8 cellular contexts compared by ENCODE assay signal in the genomic region with DNA sequence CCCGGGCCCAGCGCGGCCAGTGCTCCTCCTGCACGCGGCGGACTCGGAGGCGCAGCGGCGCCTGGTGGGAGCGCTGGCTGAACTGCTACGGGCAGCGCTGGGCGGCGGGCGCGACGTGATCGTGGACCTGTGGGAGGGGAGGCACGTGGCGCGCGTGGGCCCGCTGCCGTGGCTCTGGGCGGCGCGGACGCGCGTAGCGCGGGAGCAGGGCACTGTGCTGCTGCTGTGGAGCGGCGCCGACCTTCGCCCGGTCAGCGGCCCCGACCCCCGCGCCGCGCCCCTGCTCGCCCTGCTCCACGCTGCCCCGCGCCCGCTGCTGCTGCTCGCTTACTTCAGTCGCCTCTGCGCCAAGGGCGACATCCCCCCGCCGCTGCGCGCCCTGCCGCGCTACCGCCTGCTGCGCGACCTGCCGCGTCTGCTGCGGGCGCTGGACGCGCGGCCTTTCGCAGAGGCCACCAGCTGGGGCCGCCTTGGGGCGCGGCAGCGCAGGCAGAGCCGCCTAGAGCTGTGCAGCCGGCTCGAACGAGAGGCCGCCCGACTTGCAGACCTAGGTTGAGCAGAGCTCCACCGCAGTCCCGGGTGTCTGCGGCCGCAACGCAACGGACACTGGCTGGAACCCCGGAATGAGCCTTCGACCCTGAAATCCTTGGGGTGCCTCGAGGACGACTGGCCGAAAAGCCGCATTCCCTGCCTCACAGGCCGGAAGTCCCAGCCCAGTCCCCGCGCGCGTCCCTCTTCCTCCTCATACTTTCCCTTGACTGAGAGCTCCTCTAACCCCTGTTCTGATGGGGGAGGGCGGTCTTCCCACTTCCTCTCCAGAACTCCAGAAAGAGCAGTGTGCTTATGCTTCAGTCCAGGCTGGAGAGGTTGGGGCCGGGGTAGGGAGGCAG. TPM values are rescaled to one million over a fixed set of nuclear protein-coding genes. Genes with fewer than 3 reads are reported as not detected.
A peak's percentile ranks its signal among the peaks of the same experiment; 100 is the strongest.
DNase-seq lines count a peak whose midpoint lies in the region; ATAC-seq, FAIRE-seq and TF ChIP-seq lines count a peak whose summit lies in the region.

No MANE protein-coding gene starts in this region.

- in situ Hi-C loops in GM13976 (cut with MboI; ENCODE audit: low sequenced_read_pairs, unreplicated experiment) = no loop called here

- H3K36me3 ChIP-seq in A673 (ENCODE audit: insufficient read depth, low read length, poor library complexity, severe bottlenecking) = no peaks in the 10 kb centered on the region

- BruUV-seq in A673 (replicated peaks; lab: Mats Ljungman, UMichigan) = no TSS peak

- H3K27me3 Mint-ChIP-seq in activated T-helper 17 cell treated with anti-CD3 and anti-CD28 coated beads, Interleukin-2, amount 50 U/mL, for 72 hours = no peaks in the 10 kb centered on the region
- no peaks in the 10 kb centered on the region for H3K27me3 Mint-ChIP-seq in neural crest cell (ENCODE audit: low read depth)

- peak overlapping the region; percentile 64 for H3K4me3 ChIP-seq in A673 (ENCODE audit: low read depth, low read length, poor library complexity, severe bottlenecking)

- peak; percentile 48 for ATAC-seq in activated T-helper 17 cell treated with anti-CD3 and anti-CD28 coated beads, Interleukin-2, amount 50 U/mL, for 72 hours (replicated peaks)
- ATAC-seq in GM18873 (IDR thresholded peaks at IDR 0.05; ENCODE audit: low FRiP score, unreplicated experiment) = no peak

- DNase-seq in A673 (ENCODE audit: low spot score) = peak; percentile 42
- DNase-seq in GM13976 (ENCODE audit: low spot score) = peak; percentile 68
- DNase-seq in NCI-H146 (lab: John Stamatoyannopoulos, UW) = peak; percentile 73
- peak; percentile 49 to 66 for DNase-seq in frontal cortex (ENCODE audit: low spot score in 2 of 2)
- DNase-seq in neural crest cell (ENCODE audit: low read depth, low spot score) = peak; percentile 58
- DNase-seq in DMS153 (lab: John Stamatoyannopoulos, UW) = no peak

- POLR2A ChIA-PET in A673 (lab: Charles Lee; ENCODE audit: low non-redundant PET) = no interaction called here

- H3K9me3 Mint-ChIP-seq in activated T-helper 17 cell treated with anti-CD3 and anti-CD28 coated beads, Interleukin-2, amount 50 U/mL, for 72 hours = no peaks in the 10 kb centered on the region
- H3K9me3 Mint-ChIP-seq in neural crest cell = no peaks in the 10 kb centered on the region

- H3K27ac Mint-ChIP-seq in activated T-helper 17 cell treated with anti-CD3 and anti-CD28 coated beads, Interleukin-2, amount 50 U/mL, for 72 hours = no peak overlapping the region
- no peak overlapping the region for H3K27ac Mint-ChIP-seq in neural crest cell (ENCODE audit: unreplicated experiment)

- H3K27me3 ChIP-seq in A673 (replicated peaks; ENCODE audit: insufficient read depth, low read depth, low read length, poor library complexity) = no peaks in the 10 kb centered on the region

- H3K4me1 ChIP-seq in A673 (ENCODE audit: insufficient read depth, low read length, poor library complexity, severe bottlenecking) = peaks cover 29% of the 10 kb centered on the region

- H3K4me3 Mint-ChIP-seq in activated T-helper 17 cell treated with anti-CD3 and anti-CD28 coated beads, Interleukin-2, amount 50 U/mL, for 72 hours = peak overlapping the region; percentile 69
- H3K4me3 Mint-ChIP-seq in neural crest cell = peak overlapping the region; percentile 84

- intact Hi-C loops in A673 (cut with micrococcal nuclease; ENCODE audit: unreplicated experiment) = no loop called here

- H3K9me3 ChIP-seq in A673 (ENCODE audit: low read depth, low read length, poor library complexity, severe bottlenecking) = no peaks in the 10 kb centered on the region

- peaks cover 12% of the 10 kb centered on the region for H3K36me3 Mint-ChIP-seq in activated T-helper 17 cell treated with anti-CD3 and anti-CD28 coated beads, Interleukin-2, amount 50 U/mL, for 72 hours (ENCODE audit: low read depth)
- no peaks in the 10 kb centered on the region for H3K36me3 Mint-ChIP-seq in neural crest cell (ENCODE audit: low read depth)

- TF ChIP-seq CTCF in A673 (conservative IDR thresholded peaks at IDR 0.05; ENCODE audit: low read depth, low read length) = 0 out of 2 replicates have a peak, but pooled peaks have one; percentile 16
- peak; percentile 40 for TF ChIP-seq CTCF in GM13976 (IDR thresholded peaks at IDR 0.05; ENCODE audit: borderline replicate concordance, control extremely low read depth, extremely low read depth, insufficient read depth, missing control alignments)
- peak; percentile 51 for TF ChIP-seq CTCF in neural crest cell (conservative IDR thresholded peaks at IDR 0.05)

- peak overlapping the region; percentile 75 for H3K27ac ChIP-seq in A673 (ENCODE audit: low read depth, low read length, poor library complexity, severe bottlenecking)

- CTCF ChIA-PET in A673 (lab: Charles Lee) = no interaction called here

- peaks cover 11% of the 10 kb centered on the region for H3K4me1 Mint-ChIP-seq in activated T-helper 17 cell treated with anti-CD3 and anti-CD28 coated beads, Interleukin-2, amount 50 U/mL, for 72 hours
- peaks cover 13% of the 10 kb centered on the region for H3K4me1 Mint-ChIP-seq in neural crest cell

- FAIRE-seq in frontal cortex (lab: Jason Lieb, UNC) = no peak

RNA-seq across cellular contexts. Expression of a gene that starts 1.4 kb away (rescaled TPM):
- total RNA-seq in A673 (2021) = 9.3 and 15.2 TPM in 2 replicates
- 1 to 10 TPM; 1.2 to 3.5 TPM for total RNA-seq in activated T-helper 17 cell treated with anti-CD3 and anti-CD28 coated beads, Interleukin-2, amount 50 U/mL, for 72 hours
- total RNA-seq in frontal cortex = 2.4 TPM
- total RNA-seq in neural crest cell = 6.0 and 7.3 TPM in 2 replicates

RNA-seq across cellular contexts. Expression of a gene that starts 12.8 kb away (rescaled TPM):
- total RNA-seq in A673 (2021) (2.3 and 2.6 TPM in 2 replicates), frontal cortex (under 0.01 TPM), neural crest cell (1.4 and 1.7 TPM in 2 replicates)
- 10 to 100 TPM in 1 of 2 donors, 1 to 10 TPM in 1; 5.9 to 20.1 TPM for total RNA-seq in activated T-helper 17 cell treated with anti-CD3 and anti-CD28 coated beads, Interleukin-2, amount 50 U/mL, for 72 hours

RNA-seq across cellular contexts. Expression of a gene that starts 18.1 kb away (rescaled TPM):
- total RNA-seq in A673 (2021) = 13.2 and 20.3 TPM in 2 replicates
- 10 to 100 TPM; 14.2 to 36.7 TPM for total RNA-seq in activated T-helper 17 cell treated with anti-CD3 and anti-CD28 coated beads, Interleukin-2, amount 50 U/mL, for 72 hours
- 15.5 TPM for total RNA-seq in frontal cortex
- total RNA-seq in neural crest cell = 16.9 and 18.3 TPM in 2 replicates

RNA-seq across cellular contexts. Expression of a gene that starts 25.1 kb away (rescaled TPM):
- 38.1 and 38.8 TPM in 2 replicates for total RNA-seq in A673 (2021)
- total RNA-seq in activated T-helper 17 cell treated with anti-CD3 and anti-CD28 coated beads, Interleukin-2, amount 50 U/mL, for 72 hours = 10 to 100 TPM; 22.8 to 32.0 TPM
- total RNA-seq in frontal cortex = 15.9 TPM
- total RNA-seq in neural crest cell = 41.1 TPM in 2 replicates

RNA-seq across cellular contexts. Expression of a gene that starts 35.4 kb away (rescaled TPM):
- total RNA-seq in A673 (2021) (not detected in 2 replicates), frontal cortex (not detected), neural crest cell (not detected in 2 replicates)
- total RNA-seq in activated T-helper 17 cell treated with anti-CD3 and anti-CD28 coated beads, Interleukin-2, amount 50 U/mL, for 72 hours = under 1 TPM in 1 of 2 donors, not detected in 1; 0.42 TPM
